Comparison of ENCODE assay signal across 1 cellular context in the genomic region with DNA sequence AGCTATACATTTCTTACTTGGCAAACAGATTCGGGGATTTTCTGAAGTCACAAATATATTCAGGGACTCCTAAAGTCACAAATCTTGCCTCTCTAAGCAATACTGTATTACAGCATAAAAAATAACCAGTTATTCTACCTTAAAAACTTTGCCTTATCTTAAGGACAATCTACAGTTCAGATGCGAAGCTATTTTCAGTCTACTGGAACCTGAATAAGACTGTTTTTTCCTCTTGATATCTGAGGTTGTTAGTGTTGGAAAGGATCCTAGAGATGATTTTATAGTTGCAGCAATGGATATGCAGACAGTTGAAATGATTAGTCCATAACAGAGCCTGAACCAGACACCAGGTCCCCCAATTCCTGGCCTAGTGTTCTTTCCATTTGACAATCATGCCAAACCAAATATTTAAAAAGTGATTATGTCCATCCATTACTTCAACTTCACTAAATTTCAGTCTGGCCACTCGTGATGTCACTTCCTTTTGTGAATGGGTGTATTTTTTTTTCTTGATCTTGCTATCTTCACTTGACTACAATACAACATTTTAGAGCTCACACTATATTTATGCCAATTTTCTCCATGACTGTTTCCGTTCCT.
TF ChIP-seq lines count a peak whose summit lies in the region.

No MANE protein-coding gene starts in this region.

TF ChIP-seq in WTC11, 78 proteins besides CTCF, POLR2A, EP300 and RAD21 (continued from another document):
- TF ChIP-seq, protein P1, sequence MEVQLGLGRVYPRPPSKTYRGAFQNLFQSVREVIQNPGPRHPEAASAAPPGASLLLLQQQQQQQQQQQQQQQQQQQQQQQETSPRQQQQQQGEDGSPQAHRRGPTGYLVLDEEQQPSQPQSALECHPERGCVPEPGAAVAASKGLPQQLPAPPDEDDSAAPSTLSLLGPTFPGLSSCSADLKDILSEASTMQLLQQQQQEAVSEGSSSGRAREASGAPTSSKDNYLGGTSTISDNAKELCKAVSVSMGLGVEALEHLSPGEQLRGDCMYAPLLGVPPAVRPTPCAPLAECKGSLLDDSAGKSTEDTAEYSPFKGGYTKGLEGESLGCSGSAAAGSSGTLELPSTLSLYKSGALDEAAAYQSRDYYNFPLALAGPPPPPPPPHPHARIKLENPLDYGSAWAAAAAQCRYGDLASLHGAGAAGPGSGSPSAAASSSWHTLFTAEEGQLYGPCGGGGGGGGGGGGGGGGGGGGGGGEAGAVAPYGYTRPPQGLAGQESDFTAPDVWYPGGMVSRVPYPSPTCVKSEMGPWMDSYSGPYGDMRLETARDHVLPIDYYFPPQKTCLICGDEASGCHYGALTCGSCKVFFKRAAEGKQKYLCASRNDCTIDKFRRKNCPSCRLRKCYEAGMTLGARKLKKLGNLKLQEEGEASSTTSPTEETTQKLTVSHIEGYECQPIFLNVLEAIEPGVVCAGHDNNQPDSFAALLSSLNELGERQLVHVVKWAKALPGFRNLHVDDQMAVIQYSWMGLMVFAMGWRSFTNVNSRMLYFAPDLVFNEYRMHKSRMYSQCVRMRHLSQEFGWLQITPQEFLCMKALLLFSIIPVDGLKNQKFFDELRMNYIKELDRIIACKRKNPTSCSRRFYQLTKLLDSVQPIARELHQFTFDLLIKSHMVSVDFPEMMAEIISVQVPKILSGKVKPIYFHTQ (CRISPR knock-in tag; IDR thresholded peaks at IDR 0.05) = no peak
- TF ChIP-seq, protein P2, sequence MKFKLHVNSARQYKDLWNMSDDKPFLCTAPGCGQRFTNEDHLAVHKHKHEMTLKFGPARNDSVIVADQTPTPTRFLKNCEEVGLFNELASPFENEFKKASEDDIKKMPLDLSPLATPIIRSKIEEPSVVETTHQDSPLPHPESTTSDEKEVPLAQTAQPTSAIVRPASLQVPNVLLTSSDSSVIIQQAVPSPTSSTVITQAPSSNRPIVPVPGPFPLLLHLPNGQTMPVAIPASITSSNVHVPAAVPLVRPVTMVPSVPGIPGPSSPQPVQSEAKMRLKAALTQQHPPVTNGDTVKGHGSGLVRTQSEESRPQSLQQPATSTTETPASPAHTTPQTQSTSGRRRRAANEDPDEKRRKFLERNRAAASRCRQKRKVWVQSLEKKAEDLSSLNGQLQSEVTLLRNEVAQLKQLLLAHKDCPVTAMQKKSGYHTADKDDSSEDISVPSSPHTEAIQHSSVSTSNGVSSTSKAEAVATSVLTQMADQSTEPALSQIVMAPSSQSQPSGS (CRISPR knock-in tag; IDR thresholded peaks at IDR 0.05; ENCODE audit: borderline replicate concordance, low read depth) = no peak
- no peak for TF ChIP-seq FOXK1 (CRISPR knock-in tag; IDR thresholded peaks at IDR 0.05)
- no peak for TF ChIP-seq ZNF121 (CRISPR knock-in tag; IDR thresholded peaks at IDR 0.05)
- TF ChIP-seq FOXP1 (CRISPR knock-in tag; IDR thresholded peaks at IDR 0.05; ENCODE audit: borderline replicate concordance) = no peak
- TF ChIP-seq SOX15 (CRISPR knock-in tag; IDR thresholded peaks at IDR 0.05) = no peak
TF ChIP-seq in WTC11: peak in this region for 0.
